In the genomic region with DNA sequence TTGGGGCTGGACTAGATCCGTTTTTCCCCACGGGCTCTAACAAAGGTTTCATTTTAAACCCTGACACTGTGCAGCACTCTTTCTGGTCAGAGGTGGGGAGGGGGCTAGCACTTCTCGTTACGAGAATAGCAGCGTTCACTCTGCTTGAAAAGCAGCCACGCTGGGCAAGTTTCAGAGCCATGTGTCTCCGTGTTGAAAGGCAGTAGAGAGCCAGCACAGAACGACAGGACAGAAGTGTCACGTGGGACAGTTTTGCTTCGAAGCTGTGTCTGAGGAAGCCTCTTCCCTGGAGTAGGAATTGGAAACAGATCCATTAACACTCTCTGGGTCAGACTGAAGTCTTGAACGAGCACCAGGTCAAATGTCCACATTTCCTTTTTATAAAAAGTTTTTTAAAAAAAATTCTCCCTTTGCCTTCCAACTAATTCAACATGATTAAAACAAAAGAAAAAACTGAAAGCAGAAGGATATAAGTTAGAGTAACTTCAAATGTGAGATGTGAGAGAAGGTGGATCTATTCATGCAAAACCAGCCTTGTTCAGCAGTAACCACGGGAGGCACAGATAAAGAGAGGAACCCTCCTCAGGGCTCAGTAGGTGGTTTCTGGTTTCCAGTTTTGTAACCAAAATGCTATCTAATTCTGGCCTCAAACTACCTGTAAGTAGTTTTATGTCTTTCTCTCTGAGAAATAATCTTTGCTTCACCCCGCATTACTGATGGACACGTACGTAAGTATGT, we compare ENCODE assay signal across 8 cellular contexts.
DNase-seq lines count a peak whose midpoint lies in the region; ATAC-seq and TF ChIP-seq lines count a peak whose summit lies in the region.

No MANE protein-coding gene starts in this region.

- TF ChIP-seq CTCF in gastroesophageal sphincter (IDR thresholded peaks at IDR 0.05) (peak in 1 of 4 experiments; percentile 9), endodermal cell (conservative IDR thresholded peaks at IDR 0.05) (no peak)

- H3K4me3 ChIP-seq in gastroesophageal sphincter = peak overlapping the region; percentile 4 to 24
- H3K4me3 ChIP-seq in endodermal cell (ENCODE audit: low read length) = no peak overlapping the region

- H3K9me3 ChIP-seq in gastroesophageal sphincter = no peaks in the 10 kb centered on the region
- H3K9me3 ChIP-seq in endodermal cell (ENCODE audit: control insufficient read depth, low read length) = no peaks in the 10 kb centered on the region

- TF ChIP-seq EP300 in gastroesophageal sphincter (IDR thresholded peaks at IDR 0.05) = no peak

- peaks cover 49 to 57% of the 10 kb centered on the region in 2 donors for H3K36me3 Mint-ChIP-seq in stimulated activated naive B cell treated with anti-CD40 and anti-IgM and Interleukin-4, amounts not matched to agents 10 μg/mL and 1 μg/mL and 100 μg/mL, for 72 hours
- peaks cover 41% of the 10 kb centered on the region for H3K36me3 Mint-ChIP-seq in endodermal cell (ENCODE audit: low read depth)

- H3K27ac Mint-ChIP-seq in stimulated activated naive B cell treated with anti-CD40 and anti-IgM and Interleukin-4, amounts not matched to agents 10 μg/mL and 1 μg/mL and 100 μg/mL, for 72 hours = peak overlapping the region; percentile 47
- H3K27ac Mint-ChIP-seq in endodermal cell = no peak overlapping the region

- H3K9me3 Mint-ChIP-seq in stimulated activated naive B cell treated with anti-CD40 and anti-IgM and Interleukin-4, amounts not matched to agents 10 μg/mL and 1 μg/mL and 100 μg/mL, for 72 hours = no peaks in the 10 kb centered on the region
- H3K9me3 Mint-ChIP-seq in endodermal cell = no peaks in the 10 kb centered on the region

- H3K36me3 ChIP-seq in gastroesophageal sphincter (peaks cover 0 to 30% of the 10 kb centered on the region in 2 donors), endodermal cell (ENCODE audit: control insufficient read depth, insufficient read depth, low read length) (peaks cover 66% of the 10 kb centered on the region)

- DNase-seq in GM19238 (ENCODE audit: insufficient read length, low spot score) = peak; percentile 35
- no peak for DNase-seq in stimulated activated naive B cell treated with anti-CD40 and anti-IgM and Interleukin-4, amounts not matched to agents 10 μg/mL and 1 μg/mL and 100 μg/mL, for 72 hours
- no peak for DNase-seq in NCI-H1092 treated with DMSO at 0.1 percent for 48 hours (lab: John Stamatoyannopoulos, UW)
- DNase-seq in NCI-H2029 treated with DMSO at 0.1 percent for 48 hours (lab: John Stamatoyannopoulos, UW) = no peak
- no peak for DNase-seq in activated gamma-delta T cell treated with Interleukin-2 at 50 U/mL for 16 hours
- no peak for DNase-seq in endodermal cell

- H3K4me1 ChIP-seq in gastroesophageal sphincter (peaks cover 16 to 71% (median 24%) of the 10 kb centered on the region in 3 donors), endodermal cell (ENCODE audit: control insufficient read depth, insufficient read depth, low read length) (peaks cover 24% of the 10 kb centered on the region)

- H3K27me3 Mint-ChIP-seq in stimulated activated naive B cell treated with anti-CD40 and anti-IgM and Interleukin-4, amounts not matched to agents 10 μg/mL and 1 μg/mL and 100 μg/mL, for 72 hours = no peaks in the 10 kb centered on the region
- H3K27me3 Mint-ChIP-seq in endodermal cell (ENCODE audit: insufficient read depth) = no peaks in the 10 kb centered on the region

- 24 to 30% methylated on average over 10 to 15 of the region's 15 CpGs for WGBS in gastroesophageal sphincter (ENCODE audit: low coverage in 1 of 2), 2 donors
- 70 to 82% methylated on average over 8 to 15 of the region's 15 CpGs for WGBS in endodermal cell (ENCODE audit: insufficient coverage in 1 of 2, insufficient read length in 1 of 2), 2 experiments

- H3K27me3 ChIP-seq in gastroesophageal sphincter (no peaks in the 10 kb centered on the region), endodermal cell (ENCODE audit: control insufficient read depth, insufficient read depth, low read length, poor library complexity, severe bottlenecking) (no peaks in the 10 kb centered on the region)

- H3K9ac ChIP-seq in endodermal cell (ENCODE audit: extremely low read depth, low read length, poor library complexity, severe bottlenecking) = no peak overlapping the region

- TF ChIP-seq POLR2A in gastroesophageal sphincter (IDR thresholded peaks at IDR 0.05) = no peak

- ATAC-seq in HG03196 (IDR thresholded peaks at IDR 0.05; ENCODE audit: unreplicated experiment) (peak; percentile 42), gastroesophageal sphincter (peak; percentile 44)
- peak; percentile 57 to 79 for ATAC-seq in stimulated activated naive B cell treated with anti-CD40 and anti-IgM and Interleukin-4, amounts not matched to agents 10 μg/mL and 1 μg/mL and 100 μg/mL, for 72 hours (replicated peaks)

- H3K4me3 Mint-ChIP-seq in stimulated activated naive B cell treated with anti-CD40 and anti-IgM and Interleukin-4, amounts not matched to agents 10 μg/mL and 1 μg/mL and 100 μg/mL, for 72 hours = no peak overlapping the region
- H3K4me3 Mint-ChIP-seq in endodermal cell = no peak overlapping the region

- H3K27ac ChIP-seq in gastroesophageal sphincter (peak overlapping the region; percentile 65 to 81 (median 80)), endodermal cell (ENCODE audit: low read depth, low read length) (no peak overlapping the region)

- H3K4me1 Mint-ChIP-seq in stimulated activated naive B cell treated with anti-CD40 and anti-IgM and Interleukin-4, amounts not matched to agents 10 μg/mL and 1 μg/mL and 100 μg/mL, for 72 hours = peaks cover 14 to 15% of the 10 kb centered on the region in 2 donors
- peaks cover 32% of the 10 kb centered on the region for H3K4me1 Mint-ChIP-seq in endodermal cell
